In genomic region chrX:43349363-43349762, GRCh38 we compare ENCODE assay signal across 8 cellular contexts.
A peak's percentile ranks its signal among the peaks of the same experiment; 100 is the strongest.
DNase-seq lines count a peak whose midpoint lies in the region; ATAC-seq, FAIRE-seq and TF ChIP-seq lines count a peak whose summit lies in the region.

No MANE protein-coding gene starts in this region.

- intact Hi-C loops in CD4-positive, alpha-beta memory T cell (cut with micrococcal nuclease): loop anchor here (5.0 kb wide), 1 partner anchor 208 kb away; no protein-coding TSS in a partner anchor
- intact Hi-C loops in pancreas (cut with DNase I): no loop called here

- H3K36me3 ChIP-seq in CD4-positive, alpha-beta memory T cell (ENCODE audit: insufficient read depth, low read length): no peaks in the 10 kb centered on the region
- H3K36me3 ChIP-seq in pancreas: no peaks in the 10 kb centered on the region

- H3K4me3 Mint-ChIP-seq in CD4-positive, alpha-beta memory T cell: no peak overlapping the region
- no peak overlapping the region for H3K4me3 Mint-ChIP-seq in endothelial cell (ENCODE audit: unreplicated experiment)

- 11 to 19% methylated on average over 1 of the region's 1 CpG for WGBS in pancreas, 2 donors

- H3K9me3 ChIP-seq in CD4-positive, alpha-beta memory T cell (ENCODE audit: control insufficient read depth in 1 of 2, low read length in 2 of 2): no peaks in the 10 kb centered on the region
- H3K9me3 ChIP-seq in pancreas: no peaks in the 10 kb centered on the region

- POLR2A ChIA-PET in CD4-positive, alpha-beta memory T cell (lab: Charles Lee; ENCODE audit: partially characterized antibody): no interaction called here

- H3K4me1 ChIP-seq in CD4-positive, alpha-beta memory T cell (ENCODE audit: insufficient read depth, low read length): no peaks in the 10 kb centered on the region
- no peaks in the 10 kb centered on the region for H3K4me1 ChIP-seq in pancreas

- no peak overlapping the region for H3K27ac ChIP-seq in CD4-positive, alpha-beta memory T cell (ENCODE audit: low read depth, low read length)
- no peak overlapping the region for H3K27ac ChIP-seq in pancreas

- peaks cover 4 to 15% (median 5%) of the 10 kb centered on the region in 4 donors for H3K4me1 Mint-ChIP-seq in CD4-positive, alpha-beta memory T cell
- no peaks in the 10 kb centered on the region for H3K4me1 Mint-ChIP-seq in endothelial cell (ENCODE audit: unreplicated experiment)

- CTCF ChIA-PET in CD4-positive, alpha-beta memory T cell (lab: Charles Lee; ENCODE audit: partially characterized antibody): interaction anchor here (0.6 to 1.6 kb wide), 17 partner anchors 8 to 1797 kb away, joined by 3 to 8 read pairs (median 3); no protein-coding TSS in a partner anchor

- H3K27ac Mint-ChIP-seq in CD4-positive, alpha-beta memory T cell: no peak overlapping the region
- H3K27ac Mint-ChIP-seq in endothelial cell (ENCODE audit: unreplicated experiment): no peak overlapping the region

- peak; percentile 29 to 47 (median 38) for DNase-seq in CD4-positive, alpha-beta memory T cell
- DNase-seq in T-helper 1 cell: peak in 4 of 5 donors; percentile 2 to 39 (median 10)
- peak; percentile 24 for DNase-seq in endothelial cell (ENCODE audit: low spot score)
- DNase-seq in pancreas: peak in 4 of 6 donors; percentile 2 to 49 (median 22)
- no peak for DNase-seq in NCI-H2107 treated with DMSO at 0.1 percent for 48 hours (lab: John Stamatoyannopoulos, UW; ENCODE audit: unreplicated experiment)
- no peak for DNase-seq in cerebellum (ENCODE audit: low spot score)

- peaks cover 0 to 4% (median 0%) of the 10 kb centered on the region in 8 donors for H3K9me3 Mint-ChIP-seq in CD4-positive, alpha-beta memory T cell
- H3K9me3 Mint-ChIP-seq in endothelial cell (ENCODE audit: unreplicated experiment): no peaks in the 10 kb centered on the region

- ATAC-seq in GM18870 (IDR thresholded peaks at IDR 0.05; ENCODE audit: unreplicated experiment): peak; percentile 63
- ATAC-seq in HG03565 (IDR thresholded peaks at IDR 0.05; ENCODE audit: unreplicated experiment): peak; percentile 51
- peak; percentile 48 to 85 (median 60) for ATAC-seq in pancreas

- FAIRE-seq in pancreas (lab: Jason Lieb, UNC): peak; percentile 61

- no peaks in the 10 kb centered on the region for H3K27me3 ChIP-seq in CD4-positive, alpha-beta memory T cell (ENCODE audit: insufficient read depth, low read length)
- peaks cover 0 to 9% (median 5%) of the 10 kb centered on the region in 4 donors for H3K27me3 ChIP-seq in pancreas

- TF ChIP-seq CTCF in endothelial cell (IDR thresholded peaks at IDR 0.05; ENCODE audit: unreplicated experiment) (peak; percentile 55), pancreas (IDR thresholded peaks at IDR 0.05) (peak; percentile 36 to 66 (median 53))

- H3K27me3 Mint-ChIP-seq in CD4-positive, alpha-beta memory T cell: no peaks in the 10 kb centered on the region
- H3K27me3 Mint-ChIP-seq in endothelial cell (ENCODE audit: unreplicated experiment): peaks cover 3% of the 10 kb centered on the region

- no peaks in the 10 kb centered on the region for H3K36me3 Mint-ChIP-seq in CD4-positive, alpha-beta memory T cell
- H3K36me3 Mint-ChIP-seq in endothelial cell (ENCODE audit: low read depth, unreplicated experiment): no peaks in the 10 kb centered on the region

- H3K4me3 ChIP-seq in CD4-positive, alpha-beta memory T cell (ENCODE audit: low read length in 2 of 2): no peak overlapping the region
- H3K4me3 ChIP-seq in pancreas: no peak overlapping the region

Comparison
In these comparisons a context has a peak if more than half of its experiments do, and no peak if none do; other contexts are left out.
1. DNase-seq: peak in CD4-positive, alpha-beta memory T cell (5 of 5), T-helper 1 cell (4 of 5), endothelial cell (single experiment) and pancreas (4 of 6); none in NCI-H2107 treated with DMSO at 0.1 percent for 48 hours (single experiment) and cerebellum (single experiment).
2. Peak in every context shown above with its lines, with median percentiles within 50 percentile points of each other: ATAC-seq.